20 cellular contexts compared by ENCODE assay signal in the genomic region with DNA sequence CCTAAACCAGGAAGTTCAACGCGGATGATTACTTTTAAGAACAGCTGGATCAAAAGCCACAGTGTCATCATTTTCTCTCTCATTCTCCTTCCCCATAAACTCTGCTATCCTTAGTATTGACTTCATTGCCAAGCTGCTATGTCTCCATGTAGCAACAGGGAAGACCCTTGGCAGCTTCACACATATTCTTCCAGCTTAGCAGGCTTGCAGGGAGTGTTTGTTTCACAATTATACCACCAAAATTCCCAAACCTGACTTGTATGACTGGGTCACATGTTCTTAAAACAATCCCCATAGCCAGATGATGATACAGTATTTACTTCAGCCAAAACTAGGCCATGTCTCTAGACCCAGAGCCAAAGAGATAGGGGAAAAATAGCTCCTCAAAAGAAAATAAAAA.
A peak's percentile ranks its signal among the peaks of the same experiment; 100 is the strongest.
DNase-seq lines count a peak whose midpoint lies in the region; TF ChIP-seq lines count a peak whose summit lies in the region.
"Had no signal": no experiment of that assay in that cellular context is flagged by ENCODE, and none has a peak within 500 bp of the region (broad histone marks: within the 10 kb centered on the region; RNA-seq: fewer than 3 reads in every experiment).

No MANE protein-coding gene starts in this region.

- peak overlapping the region; percentile 58 for H2BK5ac ChIP-seq in mesenchymal stem cell (ENCODE audit: low read depth, low read length, poor library complexity, severe bottlenecking)

- H3K23ac ChIP-seq in mesenchymal stem cell (ENCODE audit: low read length in 2 of 2): no peak overlapping the region

- peak overlapping the region; percentile 47 for H2AK5ac ChIP-seq in mesenchymal stem cell (ENCODE audit: low read length, severe bottlenecking)

- H4K91ac ChIP-seq in mesenchymal stem cell (ENCODE audit: low read length): no peak overlapping the region

- peak overlapping the region; percentile 67 for H3K9ac ChIP-seq in mesenchymal stem cell (ENCODE audit: low read length)

- H2BK12ac ChIP-seq in mesenchymal stem cell (ENCODE audit: low read length in 2 of 2): peak overlapping the region in 1 of 2 experiments; percentile 48

- H3K9me3 Mint-ChIP-seq in activated T-helper 2 cell treated with anti-CD3 and anti-CD28 coated beads, Interferon-gamma antibody, Interleukin-2, Interleukin-4, amounts not matched to agents 10 μg/mL and 5 μg/mL and 100 μg/mL, durations not matched to agents 14 hours and 24 hours and 36 hours: no peaks in the 10 kb centered on the region
- H3K9me3 Mint-ChIP-seq in HFFc6: no peaks in the 10 kb centered on the region
- H3K9me3 Mint-ChIP-seq: activated naive CD4-positive, alpha-beta T cell treated with anti-CD3 and anti-CD28 coated beads, Interleukin-2, amount 10 ng/mL, durations not matched to agents 7 days and 5 days had no signal

- no peak overlapping the region for H2BK120ac ChIP-seq in mesenchymal stem cell (ENCODE audit: low read depth, low read length)

- H3K27ac ChIP-seq in mesenchymal stem cell (ENCODE audit: low read length, poor library complexity, severe bottlenecking) (peak overlapping the region; percentile 57), temporal lobe (ENCODE audit: low read depth, low read length) (peak overlapping the region; percentile 54)
- H3K27ac ChIP-seq: 22Rv1 had no signal

- H2BK15ac ChIP-seq in mesenchymal stem cell (ENCODE audit: low read depth, poor library complexity, severe bottlenecking): no peak overlapping the region

- no peak for TF ChIP-seq CTCF in HFFc6 (IDR thresholded peaks at IDR 0.05)

- H3K4me3 ChIP-seq in mesenchymal stem cell (ENCODE audit: insufficient read depth in 1 of 2, low read depth in 1 of 2, low read length in 2 of 2): peak overlapping the region in 1 of 2 experiments; percentile 34
- H3K4me3 ChIP-seq: GM12878, K562, mucosa of descending colon had no signal

- peak overlapping the region; percentile 40 for H4K8ac ChIP-seq in mesenchymal stem cell (ENCODE audit: low read length)

- H3K79me1 ChIP-seq in mesenchymal stem cell (replicated peaks; ENCODE audit: low read length, poor library complexity, severe bottlenecking): no peaks in the 10 kb centered on the region

- no peak overlapping the region for H3K4me2 ChIP-seq in mesenchymal stem cell (ENCODE audit: low read length, poor library complexity, severe bottlenecking)

- WGBS in mesenchymal stem cell: 96% methylated on average over 2 of the region's 2 CpGs

- H3K27me3 ChIP-seq in mesenchymal stem cell (ENCODE audit: control insufficient read depth in 1 of 2, insufficient read depth in 1 of 2, low read length in 2 of 2): no peaks in the 10 kb centered on the region
- H3K27me3 ChIP-seq: BE2C had no signal

- no peak overlapping the region for H3K27ac Mint-ChIP-seq in activated T-helper 2 cell treated with anti-CD3 and anti-CD28 coated beads, Interferon-gamma antibody, Interleukin-2, Interleukin-4, amounts not matched to agents 10 μg/mL and 5 μg/mL and 100 μg/mL, durations not matched to agents 14 hours and 24 hours and 36 hours
- no peak overlapping the region for H3K27ac Mint-ChIP-seq in HFFc6
- H3K27ac Mint-ChIP-seq: activated CD4-positive, alpha-beta T cell treated with anti-CD3 and anti-CD28 coated beads for 36 hours; activated naive CD4-positive, alpha-beta T cell treated with anti-CD3 and anti-CD28 coated beads, Interleukin-2, amount 10 ng/mL, durations not matched to agents 7 days and 5 days had no signal

- no peak overlapping the region for H3K4ac ChIP-seq in mesenchymal stem cell (ENCODE audit: low read depth in 1 of 2, low read length in 2 of 2)

- H3K4me1 ChIP-seq in mesenchymal stem cell (ENCODE audit: control insufficient read depth, insufficient read depth, low read depth, low read length): peaks cover 9% of the 10 kb centered on the region

- H2AFZ ChIP-seq in mesenchymal stem cell (ENCODE audit: low read depth, low read length): no peak overlapping the region

- H3K14ac ChIP-seq in mesenchymal stem cell (ENCODE audit: low read length in 2 of 2): no peak overlapping the region

- no peaks in the 10 kb centered on the region for H3K36me3 ChIP-seq in mesenchymal stem cell (ENCODE audit: control insufficient read depth in 1 of 2, insufficient read depth in 2 of 2, low read depth in 1 of 2, low read length in 2 of 2)

- H3K4me1 Mint-ChIP-seq in activated T-helper 2 cell treated with anti-CD3 and anti-CD28 coated beads, Interferon-gamma antibody, Interleukin-2, Interleukin-4, amounts not matched to agents 10 μg/mL and 5 μg/mL and 100 μg/mL, durations not matched to agents 14 hours and 24 hours and 36 hours (ENCODE audit: low read depth): no peaks in the 10 kb centered on the region
- H3K4me1 Mint-ChIP-seq in HFFc6 (ENCODE audit: low read depth): peaks cover 43% of the 10 kb centered on the region
- H3K4me1 Mint-ChIP-seq: activated CD4-positive, alpha-beta T cell treated with anti-CD3 and anti-CD28 coated beads for 36 hours; activated naive CD4-positive, alpha-beta T cell treated with anti-CD3 and anti-CD28 coated beads, Interleukin-2, amount 10 ng/mL, durations not matched to agents 7 days and 5 days had no signal

- H3K27me3 Mint-ChIP-seq in activated T-helper 2 cell treated with anti-CD3 and anti-CD28 coated beads, Interferon-gamma antibody, Interleukin-2, Interleukin-4, amounts not matched to agents 10 μg/mL and 5 μg/mL and 100 μg/mL, durations not matched to agents 14 hours and 24 hours and 36 hours (ENCODE audit: low read depth): no peaks in the 10 kb centered on the region
- H3K27me3 Mint-ChIP-seq in HFFc6 (ENCODE audit: insufficient read depth): no peaks in the 10 kb centered on the region; the same call in 1 of the 2 replicates
- H3K27me3 Mint-ChIP-seq: activated CD4-positive, alpha-beta T cell treated with anti-CD3 and anti-CD28 coated beads for 36 hours; activated naive CD4-positive, alpha-beta T cell treated with anti-CD3 and anti-CD28 coated beads, Interleukin-2, amount 10 ng/mL, durations not matched to agents 7 days and 5 days had no signal

- H3K36me3 Mint-ChIP-seq in activated T-helper 2 cell treated with anti-CD3 and anti-CD28 coated beads, Interferon-gamma antibody, Interleukin-2, Interleukin-4, amounts not matched to agents 10 μg/mL and 5 μg/mL and 100 μg/mL, durations not matched to agents 14 hours and 24 hours and 36 hours (ENCODE audit: low read depth): no peaks in the 10 kb centered on the region
- no peaks in the 10 kb centered on the region for H3K36me3 Mint-ChIP-seq in HFFc6 (ENCODE audit: low read depth)
- H3K36me3 Mint-ChIP-seq: activated naive CD4-positive, alpha-beta T cell treated with anti-CD3 and anti-CD28 coated beads, Interleukin-2, amount 10 ng/mL, durations not matched to agents 7 days and 5 days had no signal

- peak overlapping the region in 1 of 2 experiments; percentile 27 for H3K18ac ChIP-seq in mesenchymal stem cell (ENCODE audit: low read depth in 1 of 2, low read length in 2 of 2)

- intact Hi-C loops in activated T-helper 2 cell treated with anti-CD3 and anti-CD28 coated beads, Interferon-gamma antibody, Interleukin-2, Interleukin-4, amounts not matched to agents 10 μg/mL and 5 μg/mL and 100 μg/mL, durations not matched to agents 14 hours and 24 hours and 36 hours (cut with micrococcal nuclease): no loop called here

- DNase-seq in DMS53 (lab: John Stamatoyannopoulos, UW): peak; percentile 32
- no peak for DNase-seq in DMS53 treated with DMSO at 0.1 percent for 48 hours (lab: John Stamatoyannopoulos, UW; ENCODE audit: unreplicated experiment)
- DNase-seq in dermis blood vessel endothelial cell: peak; percentile 13
- DNase-seq in mesenchymal stem cell: peak; percentile 11
- no peak for DNase-seq in activated T-helper 2 cell treated with anti-CD3 and anti-CD28 coated beads, Interferon-gamma antibody, Interleukin-2, Interleukin-4, amounts not matched to agents 10 μg/mL and 5 μg/mL and 100 μg/mL, durations not matched to agents 14 hours and 24 hours and 36 hours (ENCODE audit: low spot score)
- no peak for DNase-seq in HuH-7.5 (ENCODE audit: low spot score)
- no peak for DNase-seq in HFFc6
- DNase-seq: activated CD4-positive, alpha-beta T cell treated with anti-CD3 and anti-CD28 coated beads for 36 hours; activated naive CD4-positive, alpha-beta T cell treated with anti-CD3 and anti-CD28 coated beads, Interleukin-2, amount 10 ng/mL, durations not matched to agents 7 days and 5 days; BE2C; GDM1; left cardiac atrium; mucosa of descending colon; NCI-H1092; NCI-H69; nucleus accumbens had no signal

- H3K4me3 Mint-ChIP-seq in activated T-helper 2 cell treated with anti-CD3 and anti-CD28 coated beads, Interferon-gamma antibody, Interleukin-2, Interleukin-4, amounts not matched to agents 10 μg/mL and 5 μg/mL and 100 μg/mL, durations not matched to agents 14 hours and 24 hours and 36 hours (ENCODE audit: low read depth): no peak overlapping the region
- no peak overlapping the region for H3K4me3 Mint-ChIP-seq in HFFc6
- H3K4me3 Mint-ChIP-seq: activated CD4-positive, alpha-beta T cell treated with anti-CD3 and anti-CD28 coated beads for 36 hours; activated naive CD4-positive, alpha-beta T cell treated with anti-CD3 and anti-CD28 coated beads, Interleukin-2, amount 10 ng/mL, durations not matched to agents 7 days and 5 days had no signal

- H3K9me3 ChIP-seq in mesenchymal stem cell (ENCODE audit: control insufficient read depth, low read length): no peaks in the 10 kb centered on the region
- H3K9me3 ChIP-seq: BE2C, mucosa of descending colon had no signal

Comparison
In these comparisons a context has a peak if more than half of its experiments do, and no peak if none do; other contexts are left out.
1. DNase-seq: peak in DMS53 (single experiment), dermis blood vessel endothelial cell (single experiment) and mesenchymal stem cell (single experiment); none in DMS53 treated with DMSO at 0.1 percent for 48 hours (single experiment), activated T-helper 2 cell treated with anti-CD3 and anti-CD28 coated beads, Interferon-gamma antibody, Interleukin-2, Interleukin-4, amounts not matched to agents 10 μg/mL and 5 μg/mL and 100 μg/mL, durations not matched to agents 14 hours and 24 hours and 36 hours (single experiment), HuH-7.5 (single experiment) and HFFc6 (single experiment).